Comparison of ENCODE assay signal across 22 cellular contexts in genomic region chr16:50675686-50676610, GRCh38. TPM values are rescaled to one million over a fixed set of nuclear protein-coding genes. Genes with fewer than 3 reads are reported as not detected.
DNase-seq lines count a peak whose midpoint lies in the region; ATAC-seq lines count a peak whose summit lies in the region.
"Had no signal": no experiment of that assay in that cellular context is flagged by ENCODE, and none has a peak within 500 bp of the region (broad histone marks: within the 10 kb centered on the region; RNA-seq: fewer than 3 reads in every experiment).

No MANE protein-coding gene starts in this region.

- 82% methylated on average over 23 of the region's 23 CpGs for WGBS in right cardiac atrium

- no peaks in the 10 kb centered on the region for H3K27me3 ChIP-seq in right cardiac atrium (ENCODE audit: control insufficient read depth, insufficient read depth)
- H3K27me3 ChIP-seq in naive thymus-derived CD4-positive, alpha-beta T cell (ENCODE audit: control insufficient read depth in 2 of 2, insufficient read depth in 2 of 2, low read length in 2 of 2) = no peaks in the 10 kb centered on the region
- H3K27me3 ChIP-seq: brain microvascular endothelial cell, suprapubic skin had no signal

- POLR2A ChIA-PET in naive thymus-derived CD4-positive, alpha-beta T cell (lab: Charles Lee) = interaction anchor here (0.8 to 3.7 kb wide), 3 partner anchors 9 to 71 kb away, joined by 3 to 42 read pairs (median 15); no protein-coding TSS in a partner anchor

- peak overlapping the region; percentile 9 for H3K27ac Mint-ChIP-seq in activated naive CD8-positive, alpha-beta T cell treated with anti-CD3 and anti-CD28 coated beads, Interleukin-2, amount 50 U/mL, for 24 hours
- H3K27ac Mint-ChIP-seq in naive thymus-derived CD4-positive, alpha-beta T cell = peak overlapping the region; percentile 3 to 98 (median 89)

- intact Hi-C loops in cardiac septum (cut with DNase I) (no loop called here), right cardiac atrium (cut with DNase I) (loop anchor here in 1 of 4 donors (10.0 kb wide), 1 partner anchor 129 kb away; no protein-coding TSS in a partner anchor)
- intact Hi-C loops in naive thymus-derived CD4-positive, alpha-beta T cell (cut with micrococcal nuclease) = no loop called here

- peaks cover 6% of the 10 kb centered on the region for H3K9me3 ChIP-seq in right cardiac atrium (ENCODE audit: control insufficient read depth, low read length)
- peaks cover 5 to 24% (median 9%) of the 10 kb centered on the region in 3 experiments for H3K9me3 ChIP-seq in naive thymus-derived CD4-positive, alpha-beta T cell (ENCODE audit: control insufficient read depth in 2 of 3, low read length in 3 of 3)

- peaks cover 24 to 74% (median 50%) of the 10 kb centered on the region in 3 experiments for H3K36me3 ChIP-seq in naive thymus-derived CD4-positive, alpha-beta T cell (ENCODE audit: control insufficient read depth in 2 of 3, insufficient read depth in 3 of 3, low read length in 3 of 3)
- H3K36me3 ChIP-seq: brain microvascular endothelial cell, suprapubic skin had no signal

- no peaks in the 10 kb centered on the region for H3K27me3 Mint-ChIP-seq in activated naive CD8-positive, alpha-beta T cell treated with anti-CD3 and anti-CD28 coated beads, Interleukin-2, amount 50 U/mL, for 24 hours
- no peaks in the 10 kb centered on the region for H3K27me3 Mint-ChIP-seq in naive thymus-derived CD4-positive, alpha-beta T cell
- H3K27me3 Mint-ChIP-seq: CD4-positive, CD25-positive, alpha-beta regulatory T cell had no signal

- no peaks in the 10 kb centered on the region for H3K4me1 ChIP-seq in right cardiac atrium (ENCODE audit: control insufficient read depth, insufficient read depth, low read length)
- peaks cover 31 to 32% of the 10 kb centered on the region in 2 donors for H3K4me1 ChIP-seq in naive thymus-derived CD4-positive, alpha-beta T cell (ENCODE audit: control insufficient read depth in 2 of 2, insufficient read depth in 2 of 2, low read length in 2 of 2)
- H3K4me1 ChIP-seq: foreskin keratinocyte, suprapubic skin had no signal

- H3K4me3 ChIP-seq in right cardiac atrium (ENCODE audit: low read length) = no peak overlapping the region
- no peak overlapping the region for H3K4me3 ChIP-seq in naive thymus-derived CD4-positive, alpha-beta T cell (ENCODE audit: low read length)
- H3K4me3 ChIP-seq: suprapubic skin had no signal

- CTCF ChIA-PET in naive thymus-derived CD4-positive, alpha-beta T cell (lab: Charles Lee) = interaction anchor here (0.5 to 15.0 kb wide), 5 partner anchors 8 to 131 kb away, joined by 3 to 225 read pairs (median 4); partner anchors contain the start of gene CYLD

- no peak overlapping the region for H3K4me3 Mint-ChIP-seq in activated naive CD8-positive, alpha-beta T cell treated with anti-CD3 and anti-CD28 coated beads, Interleukin-2, amount 50 U/mL, for 24 hours
- peak overlapping the region in 2 of 10 donors; percentile 19 to 27 for H3K4me3 Mint-ChIP-seq in naive thymus-derived CD4-positive, alpha-beta T cell

- ATAC-seq in right cardiac atrium = no peak
- no peak for ATAC-seq in activated naive CD8-positive, alpha-beta T cell treated with anti-CD3 and anti-CD28 coated beads, Interleukin-2, amount 50 U/mL, for 24 hours
- ATAC-seq in naive thymus-derived CD4-positive, alpha-beta T cell = no peak
- no peak for ATAC-seq in activated CD4-positive, CD25-positive, alpha-beta regulatory T cell treated with anti-CD3 and anti-CD28 coated beads, Interleukin-2, amount 50 U/mL, for 24 hours
- ATAC-seq: sciatic nerve had no signal

- H3K27ac ChIP-seq in right cardiac atrium (ENCODE audit: low read length) = no peak overlapping the region
- H3K27ac ChIP-seq in naive thymus-derived CD4-positive, alpha-beta T cell (ENCODE audit: low read depth, low read length) = peak overlapping the region; percentile 90
- H3K27ac ChIP-seq: brain microvascular endothelial cell, foreskin keratinocyte, suprapubic skin had no signal

- peaks cover 24% of the 10 kb centered on the region for H3K9me3 Mint-ChIP-seq in activated naive CD8-positive, alpha-beta T cell treated with anti-CD3 and anti-CD28 coated beads, Interleukin-2, amount 50 U/mL, for 24 hours
- H3K9me3 Mint-ChIP-seq in naive thymus-derived CD4-positive, alpha-beta T cell = peaks cover 0 to 25% (median 16%) of the 10 kb centered on the region in 11 donors

- H3K36me3 Mint-ChIP-seq in activated naive CD8-positive, alpha-beta T cell treated with anti-CD3 and anti-CD28 coated beads, Interleukin-2, amount 50 U/mL, for 24 hours (ENCODE audit: low read depth) = peaks cover 60% of the 10 kb centered on the region
- H3K36me3 Mint-ChIP-seq in naive thymus-derived CD4-positive, alpha-beta T cell = peaks cover 38 to 85% (median 65%) of the 10 kb centered on the region in 5 donors

- DNase-seq in cardiac septum (ENCODE audit: low spot score) = peak; percentile 60
- no peak for DNase-seq in right cardiac atrium
- DNase-seq in activated naive CD8-positive, alpha-beta T cell treated with anti-CD3 and anti-CD28 coated beads, Interleukin-2, amount 50 U/mL, for 24 hours = no peak
- no peak for DNase-seq in naive thymus-derived CD4-positive, alpha-beta T cell
- DNase-seq in NCI-H345 (lab: John Stamatoyannopoulos, UW) = no peak
- no peak for DNase-seq in KG1 (lab: John Stamatoyannopoulos, UW)
- DNase-seq: activated CD4-positive, alpha-beta T cell treated with anti-CD3 and anti-CD28 coated beads, Interleukin-2, amount 50 U/mL, for 48 hours; brain microvascular endothelial cell; CD4-positive, CD25-positive, alpha-beta regulatory T cell; cortex of kidney; DMS53; foreskin keratinocyte; KBM-7; MV-4-11; NCI-H1930; NCI-H446; SHP77 had no signal

- peaks cover 38% of the 10 kb centered on the region for H3K4me1 Mint-ChIP-seq in activated naive CD8-positive, alpha-beta T cell treated with anti-CD3 and anti-CD28 coated beads, Interleukin-2, amount 50 U/mL, for 24 hours
- H3K4me1 Mint-ChIP-seq in naive thymus-derived CD4-positive, alpha-beta T cell = peaks cover 40 to 55% (median 51%) of the 10 kb centered on the region in 7 donors

RNA-seq across cellular contexts. Expression of gene SNX20, which starts 5.2 kb away (rescaled TPM):
- total RNA-seq in cardiac septum (0.75 TPM), right cardiac atrium (1 to 10 TPM; 1.3 to 1.7 (median 1.3) TPM)
- 0.34 TPM for polyA plus RNA-seq in right cardiac atrium
- total RNA-seq in naive thymus-derived CD4-positive, alpha-beta T cell = 10 to 100 TPM; 32.4 to 94.9 (median 70.8) TPM
- 10 to 100 TPM; 62.6 to 96.1 TPM for polyA plus RNA-seq in naive thymus-derived CD4-positive, alpha-beta T cell
- total RNA-seq: foreskin keratinocyte, H1, osteocyte had no signal
- polyA plus RNA-seq: foreskin keratinocyte, H1 had no signal

RNA-seq across cellular contexts. Expression of gene NOD2, which starts 17.5 kb away (rescaled TPM):
- total RNA-seq in cardiac septum = 0.40 TPM
- total RNA-seq in right cardiac atrium = 1 to 10 TPM in 2 of 4 donors, under 1 TPM in 2; 0.74 to 1.5 (median 1.1) TPM
- polyA plus RNA-seq in right cardiac atrium = 0.52 TPM
- 10 to 100 TPM in 2 of 5 experiments, 1 to 10 TPM in 1, under 1 TPM in 2; 0.49 to 40.5 (median 4.8) TPM for total RNA-seq in naive thymus-derived CD4-positive, alpha-beta T cell
- polyA plus RNA-seq in naive thymus-derived CD4-positive, alpha-beta T cell = under 1 TPM; 0.06 TPM
- total RNA-seq: osteocyte had no signal

Comparison
In these comparisons a context has a peak if more than half of its experiments do, and no peak if none do; other contexts are left out.
1. RNA of gene SNX20, which starts 5.2 kb away (total RNA-seq): 32.4 to 94.9 TPM in naive thymus-derived CD4-positive, alpha-beta T cell; 1.3 to 1.7 TPM in right cardiac atrium and 0.75 TPM in cardiac septum (single experiment); every median in the first group is over 10 times any median in the second.